In genomic region chr7:76626989-76627642, GRCh38 we compare ENCODE assay signal across 8 cellular contexts. TPM values are rescaled to one million over a fixed set of nuclear protein-coding genes. Genes with fewer than 3 reads are reported as not detected.
DNase-seq lines count a peak whose midpoint lies in the region; ATAC-seq, FAIRE-seq and TF ChIP-seq lines count a peak whose summit lies in the region.
"Not testable (repeated sequence)": the region's sequence is repeated elsewhere in the genome, so short reads cannot be mapped to it uniquely, and the experiment has no call there.

TSS of gene POMZP3 (minus strand) at chr7:76627279. CDS start at chr7:76626064, 1,215 bp downstream.

- H3K36me3 ChIP-seq in brain microvascular endothelial cell (replicated peaks); parathyroid adenoma (ENCODE audit: control insufficient read depth, insufficient read depth, low read length); upper lobe of left lung: not testable (repeated sequence)

- intact Hi-C loops in activated B cell treated with CpG ODN at 0.5 μM for 24 hours (cut with micrococcal nuclease); right cardiac atrium (cut with DNase I): not testable (repeated sequence)

- peak within 1 kb of the TSS; percentile 92 for H2AFZ ChIP-seq in parathyroid adenoma

- in situ Hi-C loops in brain microvascular endothelial cell (cut with HindIII; ENCODE audit: low pct_ligation_motif_present, low sequenced_read_pairs) = not testable (repeated sequence)

- H3K27me3 Mint-ChIP-seq in activated B cell treated with CpG ODN at 0.5 μM for 24 hours = not testable (repeated sequence)

- not testable (repeated sequence) for TF ChIP-seq EP300 in upper lobe of left lung (IDR thresholded peaks at IDR 0.05)

- peak within 1 kb of the TSS; percentile 93 for H3K4me3 Mint-ChIP-seq in activated B cell treated with CpG ODN at 0.5 μM for 24 hours

- TF ChIP-seq CTCF in activated B cell treated with CpG ODN at 0.5 μM for 24 hours (IDR thresholded peaks at IDR 0.05); brain microvascular endothelial cell (IDR thresholded peaks at IDR 0.05; ENCODE audit: low read depth, low read length, missing control alignments); parathyroid adenoma (IDR thresholded peaks at IDR 0.05): not testable (repeated sequence)
- peak in 1 of 6 experiments; percentile 10 for TF ChIP-seq CTCF in upper lobe of left lung (IDR thresholded peaks at IDR 0.05)

- peak; percentile 70 for FAIRE-seq in GM18507 (lab: Jason Lieb, UNC)

- H3K27ac ChIP-seq in brain microvascular endothelial cell (peak within 1 kb of the TSS; percentile 99), right cardiac atrium (ENCODE audit: low read length) (peak within 1 kb of the TSS; percentile 80), parathyroid adenoma (peak within 1 kb of the TSS; percentile 93), upper lobe of left lung (peak within 1 kb of the TSS; percentile 84 to 89 (median 88))

- not testable (repeated sequence) for DNase-seq in GM18507 (ENCODE audit: extremely low spot score, insufficient read length, low read depth)
- DNase-seq in LoVo (ENCODE audit: low spot score) (peak; percentile 11), activated B cell treated with CpG ODN at 0.5 μM for 24 hours (peak; percentile 56), brain microvascular endothelial cell (peak; percentile 18), right cardiac atrium (peak; percentile 42 to 69 (median 68)), upper lobe of left lung (peak in 1 of 2 donors; percentile 90)

- peak within 1 kb of the TSS; percentile 93 for H3K27ac Mint-ChIP-seq in activated B cell treated with CpG ODN at 0.5 μM for 24 hours

- H3K4me2 ChIP-seq in parathyroid adenoma (ENCODE audit: low read length) = peak within 1 kb of the TSS; percentile 59

- not testable (repeated sequence) for H3K36me3 Mint-ChIP-seq in activated B cell treated with CpG ODN at 0.5 μM for 24 hours (ENCODE audit: low read depth)

- CTCF ChIA-PET in activated B cell treated with CpG ODN at 0.5 μM for 24 hours (lab: Charles Lee) = not testable (repeated sequence)

- POLR2A ChIA-PET in activated B cell treated with CpG ODN at 0.5 μM for 24 hours (lab: Charles Lee) = not testable (repeated sequence)

- H3K9ac ChIP-seq in parathyroid adenoma = peak within 1 kb of the TSS; percentile 61

- not testable (repeated sequence) for H3K4me1 ChIP-seq in right cardiac atrium (ENCODE audit: control insufficient read depth, insufficient read depth, low read length); parathyroid adenoma; upper lobe of left lung

- peak in 2 of 4 donors; percentile 75 to 83 for TF ChIP-seq POLR2A in upper lobe of left lung (IDR thresholded peaks at IDR 0.05)

- H3K4me1 Mint-ChIP-seq in activated B cell treated with CpG ODN at 0.5 μM for 24 hours = not testable (repeated sequence)

- peak within 1 kb of the TSS; percentile 64 for H3K4me3 ChIP-seq in brain microvascular endothelial cell (ENCODE audit: low read depth, low read length)
- H3K4me3 ChIP-seq in right cardiac atrium (ENCODE audit: low read length) = peak within 1 kb of the TSS; percentile 58
- H3K4me3 ChIP-seq in parathyroid adenoma (ENCODE audit: low read depth, low read length) = peak within 1 kb of the TSS; percentile 63
- peak within 1 kb of the TSS; percentile 48 to 61 (median 54) for H3K4me3 ChIP-seq in upper lobe of left lung

- not testable (repeated sequence) for H3K9me3 ChIP-seq in right cardiac atrium (ENCODE audit: control insufficient read depth, low read length); parathyroid adenoma (ENCODE audit: control insufficient read depth, low read length); upper lobe of left lung

- H3K79me2 ChIP-seq in parathyroid adenoma = not testable (repeated sequence)

- under 1% methylated on average over 37 of the region's 78 CpGs for WGBS in right cardiac atrium
- no CpG with 5 or more reads among the region's 78 CpGs for WGBS in upper lobe of left lung, 2 donors

- not testable (repeated sequence) for H3K9me3 Mint-ChIP-seq in activated B cell treated with CpG ODN at 0.5 μM for 24 hours

- not testable (repeated sequence) for H3K27me3 ChIP-seq in brain microvascular endothelial cell (replicated peaks); right cardiac atrium (ENCODE audit: control insufficient read depth, insufficient read depth); parathyroid adenoma (ENCODE audit: control insufficient read depth, insufficient read depth, low read length); upper lobe of left lung

- ATAC-seq in HG02610 (IDR thresholded peaks at IDR 0.05; ENCODE audit: unreplicated experiment) (peak; percentile 89), activated B cell treated with CpG ODN at 0.5 μM for 24 hours (ENCODE audit: low read depth) (peak; percentile 89), right cardiac atrium (peak; percentile 97), upper lobe of left lung (ENCODE audit: low FRiP score in 2 of 2) (peak; percentile 97 to 99)

RNA-seq across cellular contexts. Expression of gene POMZP3, which starts in this region (rescaled TPM):
- total RNA-seq in activated B cell treated with CpG ODN at 0.5 μM for 24 hours = 9.8 and 14.3 TPM in 2 replicates
- total RNA-seq in right cardiac atrium = 10 to 100 TPM in 1 of 4 donors, 1 to 10 TPM in 3; 7.0 to 14.8 (median 7.3) TPM
- 13.3 TPM for polyA plus RNA-seq in right cardiac atrium
- 10 to 100 TPM in 3 of 6 donors, 1 to 10 TPM in 3; 6.7 to 28.3 (median 11.9) TPM for total RNA-seq in upper lobe of left lung
